Comparison of ENCODE assay signal across 8 cellular contexts in genomic region chr2:70141754-70142589, GRCh38. TPM values are rescaled to one million over a fixed set of nuclear protein-coding genes. Genes with fewer than 3 reads are reported as not detected.
DNase-seq lines count a peak whose midpoint lies in the region; TF ChIP-seq lines count a peak whose summit lies in the region.

No MANE protein-coding gene starts in this region.

- no peaks in the 10 kb centered on the region for H3K79me2 ChIP-seq in neural progenitor cell (ENCODE audit: low read depth)

- peak overlapping the region; percentile 99 for H3K27ac Mint-ChIP-seq in neural progenitor cell

- no peaks in the 10 kb centered on the region for H4K20me1 ChIP-seq in neural progenitor cell (ENCODE audit: low read depth)

- in situ Hi-C loops in HAP-1 (cut with MboI; ENCODE audit: low sequenced_read_pairs), result loop anchor here (10.0 kb wide), 3 partner anchors 57 to 417 kb away; partner anchors contain the start of gene PCBP1

- H3K9me3 ChIP-seq in HAP-1 (no peaks in the 10 kb centered on the region), MG63 (no peaks in the 10 kb centered on the region), neural progenitor cell (ENCODE audit: low read depth) (no peaks in the 10 kb centered on the region)

- peaks cover 15% of the 10 kb centered on the region for H3K4me1 ChIP-seq in HAP-1
- H3K4me1 ChIP-seq in neural progenitor cell, result peaks cover 16% of the 10 kb centered on the region

- peak overlapping the region; percentile 88 for H3K4me3 Mint-ChIP-seq in neural progenitor cell

- peak overlapping the region; percentile 70 for H3K4me2 ChIP-seq in neural progenitor cell

- H3K27me3 ChIP-seq in HAP-1 (ENCODE audit: low read depth), result no peaks in the 10 kb centered on the region
- H3K27me3 ChIP-seq in MG63, result no peaks in the 10 kb centered on the region
- H3K27me3 ChIP-seq in neural progenitor cell, result no peaks in the 10 kb centered on the region

- H3K4me1 Mint-ChIP-seq in neural progenitor cell, result peaks cover 34% of the 10 kb centered on the region

- no peak for TF ChIP-seq CTCF in fibroblast of pulmonary artery (IDR thresholded peaks at IDR 0.05; ENCODE audit: low read length, missing control alignments)
- no peak for TF ChIP-seq CTCF in neural progenitor cell (IDR thresholded peaks at IDR 0.05)

- H3K27ac ChIP-seq in neural progenitor cell, result peak overlapping the region; percentile 86

- peaks cover 30% of the 10 kb centered on the region for H3F3A ChIP-seq in neural progenitor cell (ENCODE audit: low read depth)

- H3K36me3 ChIP-seq in HAP-1 (replicated peaks) (no peaks in the 10 kb centered on the region), MG63 (no peaks in the 10 kb centered on the region), neural progenitor cell (no peaks in the 10 kb centered on the region)

- H3K4me3 ChIP-seq in HAP-1, result peak overlapping the region; percentile 40
- H3K4me3 ChIP-seq in MG63, result peak overlapping the region; percentile 55
- peak overlapping the region; percentile 59 for H3K4me3 ChIP-seq in fibroblast of pulmonary artery (replicated peaks; ENCODE audit: low read depth, low read length)
- peak overlapping the region; percentile 46 for H3K4me3 ChIP-seq in neural progenitor cell

- peaks cover 5% of the 10 kb centered on the region for H3K9me3 Mint-ChIP-seq in neural progenitor cell

- peaks cover 10% of the 10 kb centered on the region for H3K27me3 Mint-ChIP-seq in neural progenitor cell (ENCODE audit: insufficient read depth, low read depth)

- H2AFZ ChIP-seq in neural progenitor cell (replicated peaks), result no peak overlapping the region

- DNase-seq in NCI-H82 (lab: John Stamatoyannopoulos, UW) (peak; percentile 81), NCI-H82 treated with DMSO at 0.1 percent for 48 hours (lab: John Stamatoyannopoulos, UW; ENCODE audit: unreplicated experiment) (no peak), HAP-1 (ENCODE audit: low spot score in 2 of 2) (no peak), MG63 (peak; percentile 80), activated T-cell treated with anti-CD3 and anti-CD28 coated beads for 48 hours (ENCODE audit: low read depth) (peak; percentile 62), fibroblast of pulmonary artery (ENCODE audit: low read depth) (peak; percentile 54), neural progenitor cell (ENCODE audit: low spot score) (peak; percentile 86), AG20443 (ENCODE audit: low spot score) (no peak)

- peak overlapping the region; percentile 51 for H3K9ac ChIP-seq in neural progenitor cell

- H3K36me3 Mint-ChIP-seq in neural progenitor cell, result no peaks in the 10 kb centered on the region

RNA-seq across cellular contexts. Expression of gene C2orf42, which starts 48.8 kb away (rescaled TPM):
- 5.4 and 16.7 TPM in 2 replicates for total RNA-seq in MG63 (2014; rRNA removed; shearing (Covaris generic); ENCODE audit: low replicate concordance)
- total RNA-seq in neural progenitor cell (ENCODE audit: low replicate concordance), result 24.1 and 25.4 TPM in 2 replicates

RNA-seq across cellular contexts. Expression of gene PCBP1, which starts 54.7 kb away (rescaled TPM):
- total RNA-seq in MG63 (2014; rRNA removed; shearing (Covaris generic); ENCODE audit: low replicate concordance), result 92.9 and 104 TPM in 2 replicates
- total RNA-seq in neural progenitor cell (ENCODE audit: low replicate concordance), result 62.0 and 82.0 TPM in 2 replicates

Comparison
In these comparisons a context has a peak if more than half of its experiments do, and no peak if none do; other contexts are left out.
1. DNase-seq: peak in NCI-H82 (single experiment), MG63 (single experiment), activated T-cell treated with anti-CD3 and anti-CD28 coated beads for 48 hours (single experiment), fibroblast of pulmonary artery (single experiment) and neural progenitor cell (single experiment); none in NCI-H82 treated with DMSO at 0.1 percent for 48 hours (single experiment), HAP-1 (0 of 2) and AG20443 (single experiment).
2. Peak in every context shown above with its lines, with median percentiles within 50 percentile points of each other: H3K4me3 ChIP-seq.